In genomic region chr13:40406405-40407138, GRCh38 we compare ENCODE assay signal across 13 cellular contexts.
A peak's percentile ranks its signal among the peaks of the same experiment; 100 is the strongest.
DNase-seq lines count a peak whose midpoint lies in the region; ATAC-seq, FAIRE-seq and TF ChIP-seq lines count a peak whose summit lies in the region.
"Had no signal": no experiment of that assay in that cellular context is flagged by ENCODE, and none has a peak within 500 bp of the region (broad histone marks: within the 10 kb centered on the region; RNA-seq: fewer than 3 reads in every experiment).

No MANE protein-coding gene starts in this region.

- peaks cover 7 to 13% (median 9%) of the 10 kb centered on the region in 4 donors for H3K4me1 Mint-ChIP-seq in CD4-positive, alpha-beta memory T cell

- peaks cover 2 to 14% (median 5%) of the 10 kb centered on the region in 8 donors for H3K9me3 Mint-ChIP-seq in CD4-positive, alpha-beta memory T cell

- H3K27me3 ChIP-seq in colonic mucosa (no peaks in the 10 kb centered on the region), lung (ENCODE audit: control insufficient read depth, insufficient read depth) (no peaks in the 10 kb centered on the region)
- no peaks in the 10 kb centered on the region for H3K27me3 ChIP-seq in CD4-positive, alpha-beta memory T cell (ENCODE audit: insufficient read depth, low read length)
- H3K27me3 ChIP-seq: stomach had no signal

- H3K9me3 ChIP-seq in colonic mucosa (no peaks in the 10 kb centered on the region), lung (ENCODE audit: control insufficient read depth in 2 of 2, insufficient read depth in 1 of 2, low read length in 1 of 2) (peaks cover 0 to 5% of the 10 kb centered on the region in 2 donors)
- H3K9me3 ChIP-seq in CD4-positive, alpha-beta memory T cell (ENCODE audit: control insufficient read depth in 1 of 2, low read length in 2 of 2), result no peaks in the 10 kb centered on the region

- H3K27ac ChIP-seq in colonic mucosa, result peak overlapping the region; percentile 5
- peak overlapping the region; percentile 28 to 70 for H3K27ac ChIP-seq in lung (ENCODE audit: low read depth in 1 of 2, low read length in 1 of 2)
- H3K27ac ChIP-seq in CD4-positive, alpha-beta memory T cell (ENCODE audit: low read depth, low read length), result no peak overlapping the region

- peak; percentile 84 for DNase-seq in A172 (ENCODE audit: low spot score)
- peak; percentile 19 for DNase-seq in HTR-8/SVneo (ENCODE audit: insufficient read length, low spot score)
- no peak for DNase-seq in colonic mucosa
- DNase-seq in lung (ENCODE audit: low spot score), result no peak
- DNase-seq in CD4-positive, alpha-beta memory T cell, result no peak
- DNase-seq in T-helper 1 cell, result no peak
- no peak for DNase-seq in NAMALWA (ENCODE audit: low spot score)
- no peak for DNase-seq in head of caudate nucleus
- DNase-seq: activated T-cell treated with anti-CD3 and anti-CD28 coated beads for 4 hours, hypothalamus, nephron progenitor cell, stomach had no signal

- POLR2A ChIA-PET in CD4-positive, alpha-beta memory T cell (lab: Charles Lee; ENCODE audit: partially characterized antibody), result no interaction called here

- H3K4me3 ChIP-seq in colonic mucosa (no peak overlapping the region), lung (no peak overlapping the region)
- H3K4me3 ChIP-seq in CD4-positive, alpha-beta memory T cell (ENCODE audit: low read length in 2 of 2), result no peak overlapping the region
- H3K4me3 ChIP-seq: stomach had no signal

- H3K36me3 Mint-ChIP-seq in CD4-positive, alpha-beta memory T cell, result peaks cover 0 to 4% of the 10 kb centered on the region in 2 donors

- ATAC-seq in lung (ENCODE audit: insufficient read depth, low FRiP score), result peak; percentile 17

- H3K27ac Mint-ChIP-seq in CD4-positive, alpha-beta memory T cell, result no peak overlapping the region
- H3K27ac Mint-ChIP-seq: B cell, nephron progenitor cell had no signal

- intact Hi-C loops in colonic mucosa (cut with DNase I), result no loop called here
- intact Hi-C loops in CD4-positive, alpha-beta memory T cell (cut with micrococcal nuclease), result no loop called here
- intact Hi-C loops in head of caudate nucleus (cut with DNase I), result no loop called here

- TF ChIP-seq CTCF in colonic mucosa (IDR thresholded peaks at IDR 0.05) (no peak), lung (IDR thresholded peaks at IDR 0.05; ENCODE audit: control extremely low read depth, extremely low read depth) (no peak)

- FAIRE-seq in HTR-8/SVneo (lab: Jason Lieb, UNC), result no peak

- CTCF ChIA-PET in CD4-positive, alpha-beta memory T cell (lab: Charles Lee; ENCODE audit: partially characterized antibody), result no interaction called here

- H3K4me1 ChIP-seq in colonic mucosa (peaks cover 11% of the 10 kb centered on the region), lung (ENCODE audit: control insufficient read depth in 2 of 2, insufficient read depth in 2 of 2, low read length in 2 of 2) (peaks cover 4 to 16% of the 10 kb centered on the region in 2 donors)
- H3K4me1 ChIP-seq in CD4-positive, alpha-beta memory T cell (ENCODE audit: insufficient read depth, low read length), result peaks cover 10% of the 10 kb centered on the region

- H3K36me3 ChIP-seq in colonic mucosa (no peaks in the 10 kb centered on the region), lung (ENCODE audit: control insufficient read depth in 2 of 2, insufficient read depth in 2 of 2, low read length in 2 of 2) (no peaks in the 10 kb centered on the region)
- H3K36me3 ChIP-seq in CD4-positive, alpha-beta memory T cell (ENCODE audit: insufficient read depth, low read length), result no peaks in the 10 kb centered on the region
- H3K36me3 ChIP-seq: stomach had no signal

- no peak overlapping the region for H3K9ac ChIP-seq in colonic mucosa (ENCODE audit: low read depth in 2 of 2, low read length in 2 of 2)

- H3K27me3 Mint-ChIP-seq in CD4-positive, alpha-beta memory T cell, result no peaks in the 10 kb centered on the region
- H3K27me3 Mint-ChIP-seq: B cell had no signal

- WGBS in lung, 2 donors, result 49 to 79% methylated on average over 6 of the region's 6 CpGs

- no peak overlapping the region for H3K4me3 Mint-ChIP-seq in CD4-positive, alpha-beta memory T cell
- H3K4me3 Mint-ChIP-seq: B cell, nephron progenitor cell had no signal

Comparison
In these comparisons a context has a peak if more than half of its experiments do, and no peak if none do; other contexts are left out.
1. DNase-seq: peak in A172 (single experiment) and HTR-8/SVneo (single experiment); none in colonic mucosa (single experiment), lung (single experiment), CD4-positive, alpha-beta memory T cell (0 of 5), T-helper 1 cell (0 of 5), NAMALWA (single experiment) and head of caudate nucleus (0 of 42).